7 cellular contexts compared by ENCODE assay signal in the genomic region with DNA sequence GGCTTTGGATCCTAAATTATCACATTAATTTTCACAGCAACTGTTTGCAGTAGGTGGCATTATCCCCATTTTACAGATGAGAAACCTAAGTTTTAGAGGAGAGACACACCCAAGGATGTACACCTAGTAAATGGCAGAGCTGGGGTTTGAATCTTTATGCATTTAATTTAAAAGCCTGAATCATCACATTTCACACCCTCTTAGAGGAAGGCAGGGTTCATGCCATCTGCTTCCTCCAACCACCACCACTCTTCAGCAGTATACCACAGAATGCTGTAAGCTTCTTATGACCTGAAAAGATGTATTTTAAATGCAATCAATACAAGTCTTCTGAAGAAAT.
DNase-seq lines count a peak whose midpoint lies in the region; ATAC-seq and TF ChIP-seq lines count a peak whose summit lies in the region.

No MANE protein-coding gene starts in this region.

- H3K27me3 Mint-ChIP-seq in central memory CD8-positive, alpha-beta T cell = no peaks in the 10 kb centered on the region
- no peaks in the 10 kb centered on the region for H3K27me3 Mint-ChIP-seq in WTC11 (ENCODE audit: low read depth)

- TF ChIP-seq CTCF in WTC11 (IDR thresholded peaks at IDR 0.05) = no peak

- peaks cover 37% of the 10 kb centered on the region for H3K4me1 Mint-ChIP-seq in central memory CD8-positive, alpha-beta T cell
- H3K4me1 Mint-ChIP-seq in WTC11 = peaks cover 31% of the 10 kb centered on the region

- CTCF ChIA-PET in WTC11 (lab: Charles Lee) = interaction anchor here (0.9 to 4.5 kb wide), 3 partner anchors 14 to 334 kb away, joined by 3 to 42 read pairs (median 7); no protein-coding TSS in a partner anchor

- no peaks in the 10 kb centered on the region for H3K9me3 Mint-ChIP-seq in central memory CD8-positive, alpha-beta T cell
- no peaks in the 10 kb centered on the region for H3K9me3 Mint-ChIP-seq in WTC11

- H3K27ac Mint-ChIP-seq in central memory CD8-positive, alpha-beta T cell (ENCODE audit: low read depth) = peak overlapping the region; percentile 20
- H3K27ac Mint-ChIP-seq in WTC11 = no peak overlapping the region

- peaks cover 3% of the 10 kb centered on the region for H3K36me3 Mint-ChIP-seq in central memory CD8-positive, alpha-beta T cell (ENCODE audit: insufficient read depth)
- no peaks in the 10 kb centered on the region for H3K36me3 Mint-ChIP-seq in WTC11

- H3K4me3 Mint-ChIP-seq in central memory CD8-positive, alpha-beta T cell = no peak overlapping the region
- no peak overlapping the region for H3K4me3 Mint-ChIP-seq in WTC11

- peak; percentile 48 for ATAC-seq in central memory CD8-positive, alpha-beta T cell (replicated peaks; ENCODE audit: extremely low read depth, poor library complexity, severe bottlenecking)
- ATAC-seq in sciatic nerve (peak; percentile 37), WTC11 (no peak), GM21423 (IDR thresholded peaks at IDR 0.05; ENCODE audit: unreplicated experiment) (no peak)

- POLR2A ChIA-PET in WTC11 (lab: Charles Lee) = no interaction called here

- intact Hi-C loops in sciatic nerve (cut with DNase I) = loop anchor here (10.0 kb wide), 1 partner anchor 327 kb away; no protein-coding TSS in a partner anchor
- intact Hi-C loops in head of caudate nucleus (cut with DNase I) = no loop called here

- DNase-seq in ELR (ENCODE audit: low read depth) (peak; percentile 44), MV-4-11 (lab: John Stamatoyannopoulos, UW) (peak; percentile 64), sciatic nerve (ENCODE audit: low spot score) (no peak), WTC11 (ENCODE audit: low spot score) (no peak), head of caudate nucleus (no peak)
- DNase-seq in central memory CD8-positive, alpha-beta T cell (ENCODE audit: low spot score in 2 of 2) = no peak

TF ChIP-seq in WTC11, 78 proteins besides CTCF, POLR2A, EP300 and RAD21 (continues in another document):
- TF ChIP-seq AFF4 (CRISPR knock-in tag; IDR thresholded peaks at IDR 0.05; ENCODE audit: borderline replicate concordance) = no peak
- TF ChIP-seq, protein P1, sequence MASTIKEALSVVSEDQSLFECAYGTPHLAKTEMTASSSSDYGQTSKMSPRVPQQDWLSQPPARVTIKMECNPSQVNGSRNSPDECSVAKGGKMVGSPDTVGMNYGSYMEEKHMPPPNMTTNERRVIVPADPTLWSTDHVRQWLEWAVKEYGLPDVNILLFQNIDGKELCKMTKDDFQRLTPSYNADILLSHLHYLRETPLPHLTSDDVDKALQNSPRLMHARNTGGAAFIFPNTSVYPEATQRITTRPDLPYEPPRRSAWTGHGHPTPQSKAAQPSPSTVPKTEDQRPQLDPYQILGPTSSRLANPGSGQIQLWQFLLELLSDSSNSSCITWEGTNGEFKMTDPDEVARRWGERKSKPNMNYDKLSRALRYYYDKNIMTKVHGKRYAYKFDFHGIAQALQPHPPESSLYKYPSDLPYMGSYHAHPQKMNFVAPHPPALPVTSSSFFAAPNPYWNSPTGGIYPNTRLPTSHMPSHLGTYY (CRISPR knock-in tag; IDR thresholded peaks at IDR 0.05) = no peak
- TF ChIP-seq, protein P2, sequence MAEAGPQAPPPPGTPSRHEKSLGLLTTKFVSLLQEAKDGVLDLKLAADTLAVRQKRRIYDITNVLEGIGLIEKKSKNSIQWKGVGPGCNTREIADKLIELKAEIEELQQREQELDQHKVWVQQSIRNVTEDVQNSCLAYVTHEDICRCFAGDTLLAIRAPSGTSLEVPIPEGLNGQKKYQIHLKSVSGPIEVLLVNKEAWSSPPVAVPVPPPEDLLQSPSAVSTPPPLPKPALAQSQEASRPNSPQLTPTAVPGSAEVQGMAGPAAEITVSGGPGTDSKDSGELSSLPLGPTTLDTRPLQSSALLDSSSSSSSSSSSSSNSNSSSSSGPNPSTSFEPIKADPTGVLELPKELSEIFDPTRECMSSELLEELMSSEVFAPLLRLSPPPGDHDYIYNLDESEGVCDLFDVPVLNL (CRISPR knock-in tag; IDR thresholded peaks at IDR 0.05; ENCODE audit: borderline replicate concordance, low read depth) = no peak
- TF ChIP-seq RORB (CRISPR knock-in tag; IDR thresholded peaks at IDR 0.05) = no peak
- no peak for TF ChIP-seq TCF7 (CRISPR knock-in tag; IDR thresholded peaks at IDR 0.05; ENCODE audit: low read depth)
- TF ChIP-seq OVOL2 (CRISPR knock-in tag; IDR thresholded peaks at IDR 0.05; ENCODE audit: borderline replicate concordance) = no peak
- TF ChIP-seq GRHL2 (CRISPR knock-in tag; IDR thresholded peaks at IDR 0.05; ENCODE audit: insufficient replicate concordance, severe bottlenecking) = no peak
- TF ChIP-seq E2F5 (CRISPR knock-in tag; IDR thresholded peaks at IDR 0.05) = no peak
- no peak for TF ChIP-seq TEAD4 (CRISPR knock-in tag; IDR thresholded peaks at IDR 0.05)
- TF ChIP-seq, protein P3, sequence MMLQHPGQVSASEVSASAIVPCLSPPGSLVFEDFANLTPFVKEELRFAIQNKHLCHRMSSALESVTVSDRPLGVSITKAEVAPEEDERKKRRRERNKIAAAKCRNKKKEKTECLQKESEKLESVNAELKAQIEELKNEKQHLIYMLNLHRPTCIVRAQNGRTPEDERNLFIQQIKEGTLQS (CRISPR knock-in tag; conservative IDR thresholded peaks at IDR 0.05) = no peak
- no peak for TF ChIP-seq ATF2 (CRISPR knock-in tag; IDR thresholded peaks at IDR 0.05; ENCODE audit: borderline replicate concordance, low read depth)
- TF ChIP-seq ETV6 (CRISPR knock-in tag; IDR thresholded peaks at IDR 0.05) = no peak

Comparison
In these comparisons a context has a peak if more than half of its experiments do, and no peak if none do; other contexts are left out.
1. DNase-seq: peak in ELR (single experiment) and MV-4-11 (single experiment); none in central memory CD8-positive, alpha-beta T cell (0 of 2), sciatic nerve (single experiment), WTC11 (single experiment) and head of caudate nucleus (0 of 42).
2. ATAC-seq: peak in central memory CD8-positive, alpha-beta T cell (single experiment) and sciatic nerve (single experiment); none in WTC11 (single experiment) and GM21423 (single experiment).